ENCODE assay signal across 28 cellular contexts in genomic region chr15:33320017-33320416, GRCh38.
"Had no signal": no experiment of that assay in that cellular context is flagged by ENCODE, and none has a peak within 500 bp of the region (broad histone marks: within the 10 kb centered on the region; RNA-seq: fewer than 3 reads in every experiment).

No MANE protein-coding gene starts in this region.

- H3K27me3 ChIP-seq: suprapubic skin, testis, thyroid gland, tibial artery, tibial nerve, transverse colon, upper lobe of left lung, upper lobe of right lung, uterus, vagina had no signal

- H3K36me3 ChIP-seq: stomach, suprapubic skin, thoracic aorta, thyroid gland, tibial artery, tibial nerve, transverse colon, upper lobe of left lung, upper lobe of right lung, uterus, vagina had no signal

- H3K27ac ChIP-seq: stomach, suprapubic skin, testis, thoracic aorta, thyroid gland, tibial artery, tibial nerve, transverse colon, upper lobe of left lung, upper lobe of right lung, uterus, vagina had no signal

- ATAC-seq: stimulated activated effector memory CD8-positive, alpha-beta T cell treated with anti-CD3 and anti-CD28 coated beads, Interleukin-12 subunit alpha, Interleukin-12 subunit beta, amount 100 ng/mL, for 72 hours; stimulated activated memory B cell treated with anti-CD40 and anti-IgM and Interleukin-4, amounts not matched to agents 10 μg/mL and 1 μg/mL and 100 μg/mL, for 72 hours; stimulated activated naive B cell treated with anti-CD40 and anti-IgM and Interleukin-4, amounts not matched to agents 10 μg/mL and 1 μg/mL and 100 μg/mL, for 72 hours; stimulated activated naive CD8-positive, alpha-beta T cell treated with anti-CD3 and anti-CD28 coated beads, Interleukin-15, amount 100 ng/mL, for 72 hours; stimulated activated naive CD8-positive, alpha-beta T cell treated with anti-CD3 and anti-CD28 coated beads, Interleukin-15, Interleukin-2, amounts not matched to agents 100 U/mL and 50 U/mL, for 24 hours; upper lobe of right lung had no signal

- H3K9me3 Mint-ChIP-seq: stimulated activated memory B cell treated with anti-CD40 and anti-IgM and Interleukin-4, amounts not matched to agents 10 μg/mL and 1 μg/mL and 100 μg/mL, for 72 hours; stimulated activated naive B cell treated with anti-CD40 and anti-IgM and Interleukin-4, amounts not matched to agents 10 μg/mL and 1 μg/mL and 100 μg/mL, for 72 hours; stimulated activated naive CD8-positive, alpha-beta T cell treated with anti-CD3 and anti-CD28 coated beads, Interleukin-15, amount 100 ng/mL, for 72 hours; stimulated activated naive CD8-positive, alpha-beta T cell treated with anti-CD3 and anti-CD28 coated beads, Interleukin-15, Interleukin-2, amounts not matched to agents 100 ng/mL and 50 ng/mL, for 24 hours; type B pancreatic cell had no signal

- H3K4me1 Mint-ChIP-seq: stimulated activated effector memory CD8-positive, alpha-beta T cell treated with anti-CD3 and anti-CD28 coated beads, Interleukin-12 subunit alpha, Interleukin-12 subunit beta, amount 100 ng/mL, for 72 hours; stimulated activated memory B cell treated with anti-CD40 and anti-IgM and Interleukin-4, amounts not matched to agents 10 μg/mL and 1 μg/mL and 100 μg/mL, for 72 hours had no signal

- H3K4me3 Mint-ChIP-seq: stimulated activated effector memory CD8-positive, alpha-beta T cell treated with anti-CD3 and anti-CD28 coated beads, Interleukin-12 subunit alpha, Interleukin-12 subunit beta, amount 100 ng/mL, for 72 hours; stimulated activated memory B cell treated with anti-CD40 and anti-IgM and Interleukin-4, amounts not matched to agents 10 μg/mL and 1 μg/mL and 100 μg/mL, for 72 hours; stimulated activated naive B cell treated with anti-CD40 and anti-IgM and Interleukin-4, amounts not matched to agents 10 μg/mL and 1 μg/mL and 100 μg/mL, for 72 hours; stimulated activated naive CD8-positive, alpha-beta T cell treated with anti-CD3 and anti-CD28 coated beads, Interleukin-15, amount 100 ng/mL, for 72 hours; stimulated activated naive CD8-positive, alpha-beta T cell treated with anti-CD3 and anti-CD28 coated beads, Interleukin-15, Interleukin-2, amounts not matched to agents 100 ng/mL and 50 ng/mL, for 24 hours; type B pancreatic cell had no signal

- H3K36me3 Mint-ChIP-seq: stimulated activated effector memory CD8-positive, alpha-beta T cell treated with anti-CD3 and anti-CD28 coated beads, Interleukin-12 subunit alpha, Interleukin-12 subunit beta, amount 100 ng/mL, for 72 hours; stimulated activated memory B cell treated with anti-CD40 and anti-IgM and Interleukin-4, amounts not matched to agents 10 μg/mL and 1 μg/mL and 100 μg/mL, for 72 hours; stimulated activated naive B cell treated with anti-CD40 and anti-IgM and Interleukin-4, amounts not matched to agents 10 μg/mL and 1 μg/mL and 100 μg/mL, for 72 hours; type B pancreatic cell had no signal

- H3K4me3 ChIP-seq: stomach, suprapubic skin, testis, thoracic aorta, thyroid gland, tibial artery, tibial nerve, transverse colon, upper lobe of left lung, upper lobe of right lung, uterus, vagina had no signal

- H3K9me3 ChIP-seq: stomach, suprapubic skin, testis, thoracic aorta, thyroid gland, tibial artery, tibial nerve, transverse colon, upper lobe of left lung, upper lobe of right lung, uterus, vagina had no signal

- DNase-seq: stimulated activated CD4-positive, alpha-beta T cell treated with anti-CD3 and anti-CD28 coated beads, Interleukin-2, amount 100 ng/mL, for 48 hours; stimulated activated CD4-positive, alpha-beta T cell treated with anti-CD3 and anti-CD28 coated beads, Interleukin-4, amount 100 ng/mL, for 1 hour; stimulated activated CD4-positive, alpha-beta T cell treated with anti-CD3 and anti-CD28 coated beads, Interleukin-4, amount 100 ng/mL, for 24 hours; stimulated activated CD4-positive, alpha-beta T cell treated with anti-CD3 and anti-CD28 coated beads, Interleukin-4, amount 100 ng/mL, for 4 hours; stimulated activated CD8-positive, alpha-beta memory T cell treated with anti-CD3 and anti-CD28 coated beads, Interleukin-4, amount 100 ng/mL, for 48 hours; stimulated activated naive B cell treated with anti-CD40 and anti-IgM and Interleukin-4, amounts not matched to agents 10 μg/mL and 1 μg/mL and 100 μg/mL, for 72 hours; stimulated activated naive CD4-positive, alpha-beta T cell; stimulated activated naive CD4-positive, alpha-beta T cell treated with Interleukin-2 at 50 U/mL for 16 hours; stimulated activated naive CD8-positive, alpha-beta T cell treated with anti-CD3 and anti-CD28 coated beads, Interleukin-15, amount 100 ng/mL, for 72 hours; stimulated activated naive CD8-positive, alpha-beta T cell treated with anti-CD3 and anti-CD28 coated beads, Interleukin-15, Interleukin-2, amounts not matched to agents 100 U/mL and 50 U/mL, for 24 hours; stomach; substantia nigra; testis; thyroid gland; tibial artery; transverse colon; trophoblast cell; upper lobe of left lung; upper lobe of right lung; uterus had no signal

- H3K27ac Mint-ChIP-seq: stimulated activated effector memory CD8-positive, alpha-beta T cell treated with anti-CD3 and anti-CD28 coated beads, Interleukin-12 subunit alpha, Interleukin-12 subunit beta, amount 100 ng/mL, for 72 hours; stimulated activated memory B cell treated with anti-CD40 and anti-IgM and Interleukin-4, amounts not matched to agents 10 μg/mL and 1 μg/mL and 100 μg/mL, for 72 hours; stimulated activated naive B cell treated with anti-CD40 and anti-IgM and Interleukin-4, amounts not matched to agents 10 μg/mL and 1 μg/mL and 100 μg/mL, for 72 hours; stimulated activated naive CD8-positive, alpha-beta T cell treated with anti-CD3 and anti-CD28 coated beads, Interleukin-15, amount 100 ng/mL, for 72 hours; stimulated activated naive CD8-positive, alpha-beta T cell treated with anti-CD3 and anti-CD28 coated beads, Interleukin-15, Interleukin-2, amounts not matched to agents 100 ng/mL and 50 ng/mL, for 24 hours; type B pancreatic cell had no signal
